Comparison of ENCODE assay signal across 12 cellular contexts in genomic region chr12:6140646-6141045, GRCh38. TPM values are rescaled to one million over a fixed set of nuclear protein-coding genes. Genes with fewer than 3 reads are reported as not detected.
DNase-seq lines count a peak whose midpoint lies in the region; TF ChIP-seq lines count a peak whose summit lies in the region.
"Had no signal": no experiment of that assay in that cellular context is flagged by ENCODE, and none has a peak within 500 bp of the region (broad histone marks: within the 10 kb centered on the region; RNA-seq: fewer than 3 reads in every experiment).

No MANE protein-coding gene starts in this region.

- H3K4me2 ChIP-seq in BLaER1: peak overlapping the region; percentile 72
- no peak overlapping the region for H3K4me2 ChIP-seq in neural progenitor cell
- no peak overlapping the region for H3K4me2 ChIP-seq in GM23248 (ENCODE audit: unreplicated experiment)
- H3K4me2 ChIP-seq in PC-9: no peak overlapping the region
- H3K4me2 ChIP-seq: KMS-11 had no signal

- BruUV-seq in PC-9 (replicated peaks; lab: Mats Ljungman, UMichigan): no TSS peak

- no peak overlapping the region for H3K27ac Mint-ChIP-seq in endodermal cell
- peak overlapping the region; percentile 22 for H3K27ac Mint-ChIP-seq in neural progenitor cell

- H3K36me3 Mint-ChIP-seq in endodermal cell (ENCODE audit: low read depth): no peaks in the 10 kb centered on the region
- peaks cover 1% of the 10 kb centered on the region for H3K36me3 Mint-ChIP-seq in neural progenitor cell

- H2AFZ ChIP-seq in neural progenitor cell (replicated peaks) (no peak overlapping the region), GM23248 (no peak overlapping the region), PC-9 (no peak overlapping the region)

- POLR2A ChIA-PET in PC-9 (lab: Charles Lee; ENCODE audit: unreplicated experiment): no interaction called here

- H4K20me1 ChIP-seq in BLaER1: no peaks in the 10 kb centered on the region
- H4K20me1 ChIP-seq in neural progenitor cell (ENCODE audit: low read depth): no peaks in the 10 kb centered on the region
- H4K20me1 ChIP-seq in GM23248 (ENCODE audit: insufficient read depth): no peaks in the 10 kb centered on the region
- no peaks in the 10 kb centered on the region for H4K20me1 ChIP-seq in PC-9 (ENCODE audit: insufficient read depth)

- TF ChIP-seq POLR2A in Peyer's patch (IDR thresholded peaks at IDR 0.05): no peak

- H3K4me3 Mint-ChIP-seq in endodermal cell (no peak overlapping the region), neural progenitor cell (no peak overlapping the region)

- H3K27me3 ChIP-seq in BLaER1 (no peaks in the 10 kb centered on the region), Peyer's patch (no peaks in the 10 kb centered on the region), endodermal cell (ENCODE audit: control insufficient read depth, insufficient read depth, low read length, poor library complexity, severe bottlenecking) (no peaks in the 10 kb centered on the region), neural progenitor cell (no peaks in the 10 kb centered on the region), GM23248 (replicated peaks; ENCODE audit: insufficient read depth) (no peaks in the 10 kb centered on the region), PC-9 (ENCODE audit: insufficient read depth, low read depth) (no peaks in the 10 kb centered on the region)

- peaks cover 30% of the 10 kb centered on the region for H3K9me3 Mint-ChIP-seq in endodermal cell
- H3K9me3 Mint-ChIP-seq in neural progenitor cell: peaks cover 8% of the 10 kb centered on the region

- in situ Hi-C loops in GM23248 (cut with MboI): no loop called here

- intact Hi-C loops in PC-9 (cut with micrococcal nuclease; ENCODE audit: unreplicated experiment): loop anchor here (5.0 kb wide), 1 partner anchor 33 kb away; no protein-coding TSS in a partner anchor

- H3F3A ChIP-seq in neural progenitor cell (ENCODE audit: low read depth) (no peaks in the 10 kb centered on the region), GM23248 (ENCODE audit: insufficient read depth) (no peaks in the 10 kb centered on the region), PC-9 (ENCODE audit: insufficient read depth, low read depth) (0 out of 2 replicates have a peak, but pooled peaks cover 6% of the 10 kb centered on the region)

- H3K9me2 ChIP-seq in GM23248 (ENCODE audit: insufficient read depth) (no peaks in the 10 kb centered on the region), PC-9 (ENCODE audit: insufficient read depth) (no peaks in the 10 kb centered on the region)

- CTCF ChIA-PET in PC-9 (lab: Charles Lee): no interaction called here

- WGBS in endodermal cell (ENCODE audit: insufficient coverage in 1 of 2, insufficient read length in 1 of 2), 2 experiments: 87 to 97% methylated on average over 3 of the region's 3 CpGs
- WGBS in GM23248 (ENCODE audit: low coverage in 1 of 2, low lambda C conversion rate in 2 of 2, missing lambda C conversion rate in 2 of 2), 2 experiments: 98% methylated on average over 3 of the region's 3 CpGs

- H3K4me1 Mint-ChIP-seq in endodermal cell: peaks cover 10% of the 10 kb centered on the region
- H3K4me1 Mint-ChIP-seq in neural progenitor cell: peaks cover 16% of the 10 kb centered on the region

- no peak for TF ChIP-seq CTCF in Peyer's patch (IDR thresholded peaks at IDR 0.05)
- TF ChIP-seq CTCF in endodermal cell (conservative IDR thresholded peaks at IDR 0.05): peak; percentile 21
- no peak for TF ChIP-seq CTCF in neural progenitor cell (IDR thresholded peaks at IDR 0.05)
- no peak for TF ChIP-seq CTCF in PC-9 (conservative IDR thresholded peaks at IDR 0.05)

- H3K9ac ChIP-seq in BLaER1 (no peak overlapping the region), endodermal cell (ENCODE audit: extremely low read depth, low read length, poor library complexity, severe bottlenecking) (no peak overlapping the region), neural progenitor cell (no peak overlapping the region), GM23248 (no peak overlapping the region)
- H3K9ac ChIP-seq: KMS-11 had no signal

- H3K36me3 ChIP-seq in BLaER1: no peaks in the 10 kb centered on the region
- H3K36me3 ChIP-seq in Peyer's patch: no peaks in the 10 kb centered on the region
- no peaks in the 10 kb centered on the region for H3K36me3 ChIP-seq in endodermal cell (ENCODE audit: control insufficient read depth, insufficient read depth, low read length)
- H3K36me3 ChIP-seq in neural progenitor cell: no peaks in the 10 kb centered on the region
- no peaks in the 10 kb centered on the region for H3K36me3 ChIP-seq in GM23248 (ENCODE audit: low read depth)
- no peaks in the 10 kb centered on the region for H3K36me3 ChIP-seq in PC-9 (ENCODE audit: low read depth)

- H3K27me3 Mint-ChIP-seq in endodermal cell (ENCODE audit: insufficient read depth) (peaks cover 5% of the 10 kb centered on the region), neural progenitor cell (ENCODE audit: insufficient read depth, low read depth) (peaks cover 4% of the 10 kb centered on the region)

- H3K4me3 ChIP-seq in BLaER1 (no peak overlapping the region), Peyer's patch (no peak overlapping the region), endodermal cell (ENCODE audit: low read length) (no peak overlapping the region), neural progenitor cell (no peak overlapping the region), GM23248 (no peak overlapping the region), PC-9 (no peak overlapping the region)

- H3K9me3 ChIP-seq in BLaER1: 0 out of 2 replicates have a peak, but pooled peaks cover 3% of the 10 kb centered on the region
- H3K9me3 ChIP-seq in Peyer's patch: no peaks in the 10 kb centered on the region
- no peaks in the 10 kb centered on the region for H3K9me3 ChIP-seq in endodermal cell (ENCODE audit: control insufficient read depth, low read length)
- H3K9me3 ChIP-seq in neural progenitor cell (ENCODE audit: low read depth): no peaks in the 10 kb centered on the region
- H3K9me3 ChIP-seq in GM23248 (ENCODE audit: low read depth): no peaks in the 10 kb centered on the region
- H3K9me3 ChIP-seq in PC-9 (ENCODE audit: insufficient read depth, low read depth): no peaks in the 10 kb centered on the region; the same call in 1 of the 2 replicates

- peak in 1 of 3 donors; percentile 41 for DNase-seq in Peyer's patch
- no peak for DNase-seq in endodermal cell
- no peak for DNase-seq in neural progenitor cell (ENCODE audit: low spot score)
- DNase-seq in UCSD-AML1 (lab: John Stamatoyannopoulos, UW; ENCODE audit: unreplicated experiment): no peak
- DNase-seq in NCI-H524 (lab: John Stamatoyannopoulos, UW): no peak
- no peak for DNase-seq in GM23248
- no peak for DNase-seq in PC-9
- DNase-seq: activated effector memory CD4-positive, alpha-beta T cell treated with anti-CD3 and anti-CD28 coated beads, Interleukin-2, amount 50 U/mL, for 16 hours; effector memory CD4-positive, alpha-beta T cell had no signal

- H3K4me1 ChIP-seq in BLaER1 (peaks cover 49% of the 10 kb centered on the region), Peyer's patch (no peaks in the 10 kb centered on the region), endodermal cell (ENCODE audit: control insufficient read depth, insufficient read depth, low read length) (no peaks in the 10 kb centered on the region), neural progenitor cell (no peaks in the 10 kb centered on the region), GM23248 (ENCODE audit: insufficient read depth) (no peaks in the 10 kb centered on the region), PC-9 (replicated peaks; ENCODE audit: insufficient read depth) (no peaks in the 10 kb centered on the region)
- H3K4me1 ChIP-seq: Caco-2 had no signal

- peak overlapping the region; percentile 68 for H3K27ac ChIP-seq in BLaER1
- peak overlapping the region; percentile 20 to 68 (median 50) for H3K27ac ChIP-seq in Peyer's patch
- no peak overlapping the region for H3K27ac ChIP-seq in endodermal cell (ENCODE audit: low read depth, low read length)
- no peak overlapping the region for H3K27ac ChIP-seq in neural progenitor cell
- no peak overlapping the region for H3K27ac ChIP-seq in GM23248
- no peak overlapping the region for H3K27ac ChIP-seq in PC-9
- H3K27ac ChIP-seq: KMS-11 had no signal

- no peaks in the 10 kb centered on the region for H3K79me2 ChIP-seq in neural progenitor cell (ENCODE audit: low read depth)
- no peaks in the 10 kb centered on the region for H3K79me2 ChIP-seq in GM23248 (ENCODE audit: insufficient read depth)
- H3K79me2 ChIP-seq in PC-9 (ENCODE audit: low read depth): no peaks in the 10 kb centered on the region

RNA-seq across cellular contexts. Expression of gene VWF, which starts 16.2 kb away (rescaled TPM):
- total RNA-seq in Peyer's patch (10 to 100 TPM; 21.5 to 98.2 (median 62.7) TPM), endodermal cell (100 to 1,000 TPM; 248 to 476 TPM), neural progenitor cell (ENCODE audit: low replicate concordance) (8.0 and 11.3 TPM in 2 replicates), PC-9 (2021) (0.48 and 0.88 TPM in 2 replicates)
- polyA plus RNA-seq in endodermal cell (2013, experiment 1 of 2): 2.9 TPM
- 4.7 TPM for polyA plus RNA-seq in endodermal cell (2013, experiment 2 of 2)
- not detected in 2 replicates for total RNA-seq in GM23248 (2014; rRNA removed; shearing (Covaris generic))
- polyA plus RNA-seq in GM23248 (2016; fragmentation: Nextera tagmentation; extraction: Ambion mirVana): 0.03 and 0.14 TPM in 2 replicates

RNA-seq across cellular contexts. Expression of gene CD9, which starts 59.6 kb away (rescaled TPM):
- total RNA-seq in Peyer's patch (100 to 1,000 TPM in 3 of 4 donors, 10 to 100 TPM in 1; 31.4 to 176 (median 141) TPM), endodermal cell (10 to 100 TPM; 33.5 to 99.1 TPM), neural progenitor cell (ENCODE audit: low replicate concordance) (3.1 and 3.6 TPM in 2 replicates), PC-9 (2021) (319 and 374 TPM in 2 replicates)
- 26.5 TPM for polyA plus RNA-seq in endodermal cell (2013, experiment 1 of 2)
- polyA plus RNA-seq in endodermal cell (2013, experiment 2 of 2): 22.0 TPM
- total RNA-seq in GM23248 (2014; rRNA removed; shearing (Covaris generic)): 24.7 and 28.6 TPM in 2 replicates
- 45.1 and 46.9 TPM in 2 replicates for polyA plus RNA-seq in GM23248 (2016; fragmentation: Nextera tagmentation; extraction: Ambion mirVana)

Comparison
In these comparisons a context has a peak if more than half of its experiments do, and no peak if none do; other contexts are left out.
1. H3K27ac ChIP-seq: peak in BLaER1 (single experiment) and Peyer's patch (4 of 4); none in endodermal cell (single experiment), neural progenitor cell (single experiment), GM23248 (single experiment) and PC-9 (single experiment).